18 cellular contexts compared by ENCODE assay signal in the genomic region with DNA sequence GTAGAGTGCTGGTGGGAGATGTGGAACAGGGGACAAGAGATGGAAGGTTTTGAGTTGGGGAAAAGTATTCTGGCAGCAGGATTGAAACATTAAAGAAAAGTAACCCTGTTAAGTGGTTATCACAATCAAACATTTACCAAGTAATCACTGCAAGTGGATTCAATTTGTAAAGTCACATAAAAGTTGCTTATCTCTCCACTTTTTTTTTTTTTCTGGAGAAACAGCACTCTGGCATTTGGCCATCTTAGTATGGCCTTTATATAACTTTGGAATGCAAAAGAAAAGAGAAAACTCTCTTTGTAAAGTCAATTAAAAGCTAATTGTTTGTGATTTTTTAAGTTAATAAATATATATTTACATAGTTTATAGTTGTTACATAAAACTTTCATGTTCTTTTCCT.
DNase-seq lines count a peak whose midpoint lies in the region; ATAC-seq, FAIRE-seq and TF ChIP-seq lines count a peak whose summit lies in the region.
"Had no signal": no experiment of that assay in that cellular context is flagged by ENCODE, and none has a peak within 500 bp of the region (broad histone marks: within the 10 kb centered on the region; RNA-seq: fewer than 3 reads in every experiment).

No MANE protein-coding gene starts in this region.

- no peaks in the 10 kb centered on the region for H3K36me3 ChIP-seq in HEK293 (ENCODE audit: control insufficient read depth in 2 of 2, insufficient read depth in 1 of 2, low read length in 2 of 2)
- no peaks in the 10 kb centered on the region for H3K36me3 ChIP-seq in naive thymus-derived CD4-positive, alpha-beta T cell (ENCODE audit: control insufficient read depth in 2 of 3, insufficient read depth in 3 of 3, low read length in 3 of 3)

- peak; percentile 19 for FAIRE-seq in A204.1 (lab: Jason Lieb, UNC)
- FAIRE-seq: A549 had no signal

- intact Hi-C loops in activated T-helper 1 cell treated with anti-CD3 and anti-CD28 coated beads, Interleukin-12 subunit alpha, Interleukin-12 subunit beta, Interleukin-2, Interleukin-4 antibody, amounts not matched to agents 30 ng/mL and 10 ng/mL and 1 ng/mL, durations not matched to agents 14 hours and 24 hours and 36 hours (cut with micrococcal nuclease) = no loop called here
- intact Hi-C loops in naive thymus-derived CD4-positive, alpha-beta T cell (cut with micrococcal nuclease) = no loop called here

- peaks cover 8% of the 10 kb centered on the region for H3K4me1 ChIP-seq in HEK293 (ENCODE audit: control insufficient read depth, insufficient read depth, low read length)
- H3K4me1 ChIP-seq in naive thymus-derived CD4-positive, alpha-beta T cell (ENCODE audit: control insufficient read depth in 2 of 2, insufficient read depth in 2 of 2, low read length in 2 of 2) = peaks cover 14 to 29% of the 10 kb centered on the region in 2 donors
- H3K4me1 ChIP-seq: A549, Caco-2 had no signal

- no peak overlapping the region for H3K27ac ChIP-seq in HEK293 (ENCODE audit: extremely low read depth, low read depth, low read length)
- H3K27ac ChIP-seq in naive thymus-derived CD4-positive, alpha-beta T cell (ENCODE audit: low read depth, low read length) = no peak overlapping the region
- H3K27ac ChIP-seq: A549, C4-2B had no signal

- no peak overlapping the region for H3K4me3 ChIP-seq in HEK293 (ENCODE audit: low read depth, low read length)
- no peak overlapping the region for H3K4me3 ChIP-seq in naive thymus-derived CD4-positive, alpha-beta T cell (ENCODE audit: low read length)
- H3K4me3 ChIP-seq: A549 had no signal

- DNase-seq in activated T-helper 1 cell treated with anti-CD3 and anti-CD28 coated beads, Interleukin-12 subunit alpha, Interleukin-12 subunit beta, Interleukin-2, Interleukin-4 antibody, amounts not matched to agents 30 ng/mL and 10 ng/mL and 1 ng/mL, durations not matched to agents 14 hours and 24 hours and 36 hours (ENCODE audit: low spot score) = no peak
- DNase-seq in naive thymus-derived CD4-positive, alpha-beta T cell = no peak
- no peak for DNase-seq in GM20000 (ENCODE audit: low spot score)
- DNase-seq in NCI-H526 treated with DMSO at 0.1 percent for 48 hours (lab: John Stamatoyannopoulos, UW) = no peak
- DNase-seq: Caco-2, DMS153, EL, H7, NCI-H1105 treated with DMSO at 0.1 percent for 48 hours, NCI-H1930, NCI-H2171, NCI-H446, NCI-H774 had no signal

- ATAC-seq in naive thymus-derived CD4-positive, alpha-beta T cell = no peak
- ATAC-seq in HG02571 (IDR thresholded peaks at IDR 0.05; ENCODE audit: unreplicated experiment) = no peak
- ATAC-seq: A549 had no signal

- no peaks in the 10 kb centered on the region for H3K9me3 Mint-ChIP-seq in activated T-helper 1 cell treated with anti-CD3 and anti-CD28 coated beads, Interleukin-12 subunit alpha, Interleukin-12 subunit beta, Interleukin-2, Interleukin-4 antibody, amounts not matched to agents 30 ng/mL and 10 ng/mL and 1 ng/mL, durations not matched to agents 14 hours and 24 hours and 36 hours
- no peaks in the 10 kb centered on the region for H3K9me3 Mint-ChIP-seq in naive thymus-derived CD4-positive, alpha-beta T cell

- peak overlapping the region; percentile 10 for H3K27ac Mint-ChIP-seq in activated T-helper 1 cell treated with anti-CD3 and anti-CD28 coated beads, Interleukin-12 subunit alpha, Interleukin-12 subunit beta, Interleukin-2, Interleukin-4 antibody, amounts not matched to agents 30 ng/mL and 10 ng/mL and 1 ng/mL, durations not matched to agents 14 hours and 24 hours and 36 hours
- H3K27ac Mint-ChIP-seq in naive thymus-derived CD4-positive, alpha-beta T cell = peak overlapping the region in 7 of 9 donors; percentile 61 to 84 (median 71)

- CTCF ChIA-PET in HEK293 (lab: Yijun Ruan, JAX) = interaction anchor here (0.5 to 1.5 kb wide), 5 partner anchors 9 to 170 kb away, joined by 3 to 4 read pairs (median 3); no protein-coding TSS in a partner anchor
- CTCF ChIA-PET in naive thymus-derived CD4-positive, alpha-beta T cell (lab: Charles Lee) = no interaction called here

- POLR2A ChIA-PET in HEK293 (lab: Yijun Ruan, JAX) = no interaction called here
- POLR2A ChIA-PET in naive thymus-derived CD4-positive, alpha-beta T cell (lab: Charles Lee) = no interaction called here

- no peaks in the 10 kb centered on the region for H3K36me3 Mint-ChIP-seq in activated T-helper 1 cell treated with anti-CD3 and anti-CD28 coated beads, Interleukin-12 subunit alpha, Interleukin-12 subunit beta, Interleukin-2, Interleukin-4 antibody, amounts not matched to agents 30 ng/mL and 10 ng/mL and 1 ng/mL, durations not matched to agents 14 hours and 24 hours and 36 hours (ENCODE audit: low read depth)
- peaks cover 0 to 3% (median 0%) of the 10 kb centered on the region in 5 donors for H3K36me3 Mint-ChIP-seq in naive thymus-derived CD4-positive, alpha-beta T cell

- no peaks in the 10 kb centered on the region for H3K9me3 ChIP-seq in HEK293 (ENCODE audit: control insufficient read depth, insufficient read depth, low read depth, low read length)
- H3K9me3 ChIP-seq in naive thymus-derived CD4-positive, alpha-beta T cell (ENCODE audit: control insufficient read depth in 2 of 3, low read length in 3 of 3) = no peaks in the 10 kb centered on the region
- H3K9me3 ChIP-seq: A549, Caco-2 had no signal

- no peaks in the 10 kb centered on the region for H3K27me3 Mint-ChIP-seq in activated T-helper 1 cell treated with anti-CD3 and anti-CD28 coated beads, Interleukin-12 subunit alpha, Interleukin-12 subunit beta, Interleukin-2, Interleukin-4 antibody, amounts not matched to agents 30 ng/mL and 10 ng/mL and 1 ng/mL, durations not matched to agents 14 hours and 24 hours and 36 hours (ENCODE audit: insufficient read depth)
- H3K27me3 Mint-ChIP-seq in naive thymus-derived CD4-positive, alpha-beta T cell = no peaks in the 10 kb centered on the region

- peaks cover 20% of the 10 kb centered on the region for H3K4me1 Mint-ChIP-seq in activated T-helper 1 cell treated with anti-CD3 and anti-CD28 coated beads, Interleukin-12 subunit alpha, Interleukin-12 subunit beta, Interleukin-2, Interleukin-4 antibody, amounts not matched to agents 30 ng/mL and 10 ng/mL and 1 ng/mL, durations not matched to agents 14 hours and 24 hours and 36 hours (ENCODE audit: low read depth)
- peaks cover 16 to 58% (median 49%) of the 10 kb centered on the region in 7 donors for H3K4me1 Mint-ChIP-seq in naive thymus-derived CD4-positive, alpha-beta T cell

- H3K4me3 Mint-ChIP-seq in activated T-helper 1 cell treated with anti-CD3 and anti-CD28 coated beads, Interleukin-12 subunit alpha, Interleukin-12 subunit beta, Interleukin-2, Interleukin-4 antibody, amounts not matched to agents 30 ng/mL and 10 ng/mL and 1 ng/mL, durations not matched to agents 14 hours and 24 hours and 36 hours = no peak overlapping the region
- no peak overlapping the region for H3K4me3 Mint-ChIP-seq in naive thymus-derived CD4-positive, alpha-beta T cell

- no peak for TF ChIP-seq CTCF in HEK293 (tag by site-specific recombination; IDR thresholded peaks at IDR 0.05)
- no peak for TF ChIP-seq CTCF in GM20000 (IDR thresholded peaks at IDR 0.05; ENCODE audit: extremely low read depth, missing control alignments)

- H3K27me3 ChIP-seq in naive thymus-derived CD4-positive, alpha-beta T cell (ENCODE audit: control insufficient read depth in 2 of 2, insufficient read depth in 2 of 2, low read length in 2 of 2) = no peaks in the 10 kb centered on the region

TF ChIP-seq in HEK293, 187 proteins besides CTCF, POLR2A, EP300 and RAD21:
- TF ChIP-seq, protein P1, sequence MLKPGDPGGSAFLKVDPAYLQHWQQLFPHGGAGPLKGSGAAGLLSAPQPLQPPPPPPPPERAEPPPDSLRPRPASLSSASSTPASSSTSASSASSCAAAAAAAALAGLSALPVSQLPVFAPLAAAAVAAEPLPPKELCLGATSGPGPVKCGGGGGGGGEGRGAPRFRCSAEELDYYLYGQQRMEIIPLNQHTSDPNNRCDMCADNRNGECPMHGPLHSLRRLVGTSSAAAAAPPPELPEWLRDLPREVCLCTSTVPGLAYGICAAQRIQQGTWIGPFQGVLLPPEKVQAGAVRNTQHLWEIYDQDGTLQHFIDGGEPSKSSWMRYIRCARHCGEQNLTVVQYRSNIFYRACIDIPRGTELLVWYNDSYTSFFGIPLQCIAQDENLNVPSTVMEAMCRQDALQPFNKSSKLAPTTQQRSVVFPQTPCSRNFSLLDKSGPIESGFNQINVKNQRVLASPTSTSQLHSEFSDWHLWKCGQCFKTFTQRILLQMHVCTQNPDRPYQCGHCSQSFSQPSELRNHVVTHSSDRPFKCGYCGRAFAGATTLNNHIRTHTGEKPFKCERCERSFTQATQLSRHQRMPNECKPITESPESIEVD (tag by site-specific recombination; IDR thresholded peaks at IDR 0.05) = peak; percentile 40; the same call in 1 of the 2 replicates
- no peak for TF ChIP-seq ZNF19 (tag by site-specific recombination; IDR thresholded peaks at IDR 0.05; ENCODE audit: low read depth)
